ENCODE assay signal across 20 cellular contexts in the genomic region with DNA sequence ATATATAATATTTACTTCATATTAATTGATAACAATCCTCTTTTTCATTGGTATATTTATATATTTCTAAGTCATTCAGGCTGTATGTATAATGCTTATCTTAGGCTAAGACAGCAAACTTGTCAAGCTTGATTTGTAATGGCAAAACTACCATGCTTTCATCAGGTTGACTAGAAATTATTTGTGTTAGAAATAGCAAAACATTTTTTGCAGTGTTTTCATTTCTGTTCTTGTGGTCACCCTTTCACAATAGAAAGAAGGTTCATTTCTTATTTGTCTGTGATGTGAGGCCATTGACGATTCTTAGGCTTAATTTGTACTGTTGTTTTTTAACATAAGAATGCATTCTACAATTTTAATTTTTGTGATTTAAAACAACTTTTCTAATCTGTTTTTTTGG.
"Had no signal": no experiment of that assay in that cellular context is flagged by ENCODE, and none has a peak within 500 bp of the region (broad histone marks: within the 10 kb centered on the region; RNA-seq: fewer than 3 reads in every experiment).

No MANE protein-coding gene starts in this region.

- ATAC-seq: natural killer cell; right lobe of liver; stimulated activated naive B cell treated with anti-CD40 and anti-IgM and Interleukin-4, amounts not matched to agents 10 μg/mL and 1 μg/mL and 100 μg/mL, for 72 hours; stimulated activated naive CD8-positive, alpha-beta T cell treated with anti-CD3 and anti-CD28 coated beads, Interleukin-15, Interleukin-2, amounts not matched to agents 100 U/mL and 50 U/mL, for 24 hours had no signal

- H3K36me3 ChIP-seq: left ventricle myocardium inferior, ovary, right atrium auricular region, right lobe of liver, stomach, thyroid gland, transverse colon, upper lobe of left lung, vagina had no signal

- DNase-seq: islet precursor cell; left ventricle myocardium inferior; mesendoderm; naive B cell; natural killer cell; ovary; right lobe of liver; stimulated activated CD4-positive, alpha-beta T cell treated with anti-CD3 and anti-CD28 coated beads, Interleukin-1b, Interleukin-23, amount 100 ng/mL, for 48 hours; stimulated activated CD4-positive, alpha-beta T cell treated with anti-CD3 and anti-CD28 coated beads, Interleukin-2, amount 100 ng/mL, for 48 hours; stimulated activated naive B cell treated with anti-CD40 and anti-IgM and Interleukin-4, amounts not matched to agents 10 μg/mL and 1 μg/mL and 100 μg/mL, for 72 hours; stimulated activated naive CD8-positive, alpha-beta T cell treated with anti-CD3 and anti-CD28 coated beads, Interleukin-15, Interleukin-2, amounts not matched to agents 100 U/mL and 50 U/mL, for 24 hours; stomach; testis; thyroid gland; transverse colon; upper lobe of left lung had no signal

- H3K4me1 ChIP-seq: right lobe of liver, stomach, testis, upper lobe of left lung had no signal

- H3K9me3 ChIP-seq: ovary, testis, thyroid gland, vagina had no signal

- H3K27me3 ChIP-seq: ovary, right atrium auricular region, right lobe of liver, stomach, testis, thyroid gland, transverse colon, upper lobe of left lung, vagina had no signal

- H3K4me3 ChIP-seq: left ventricle myocardium inferior, lung, ovary, right atrium auricular region, right lobe of liver, smooth muscle cell, stomach, testis, thyroid gland, transverse colon, upper lobe of left lung, vagina had no signal
